ENCODE assay signal across 34 cellular contexts in the genomic region with DNA sequence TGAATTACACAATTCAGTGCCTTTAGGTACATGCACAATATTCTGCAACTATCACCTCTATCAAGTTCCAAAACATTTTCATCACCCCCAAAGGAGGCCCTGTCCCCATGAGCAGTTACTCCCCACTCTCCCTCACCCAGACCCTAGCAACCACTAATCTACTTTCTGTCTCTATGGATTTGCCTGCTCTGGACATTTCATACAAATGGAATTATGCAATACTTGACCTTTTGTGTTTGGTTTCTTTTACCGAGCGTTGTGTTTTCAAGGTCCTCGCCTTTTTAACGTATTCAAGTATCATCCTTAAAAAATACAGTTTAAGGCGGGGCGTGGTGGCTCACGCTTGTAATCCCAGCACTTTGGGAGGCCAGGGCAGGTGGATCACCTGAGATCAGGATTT.
"Had no signal": no experiment of that assay in that cellular context is flagged by ENCODE, and none has a peak within 500 bp of the region (broad histone marks: within the 10 kb centered on the region; RNA-seq: fewer than 3 reads in every experiment).

No MANE protein-coding gene starts in this region.

- ATAC-seq: activated naive CD4-positive, alpha-beta T cell treated with anti-CD3 and anti-CD28 coated beads, Interleukin-2, amount 50 U/mL, for 72 hours; activated naive CD8-positive, alpha-beta T cell treated with anti-CD3 and anti-CD28 coated beads, Interleukin-2, amount 50 U/mL, for 24 hours; activated T-cell treated with anti-CD3 and anti-CD28 coated beads, Interleukin-2, amount 50 U/mL, for 4 hours; activated T-cell treated with anti-CD3 and anti-CD28 coated beads, Interleukin-2, amount 50 U/mL, for 72 hours; activated T-helper 17 cell treated with anti-CD3 and anti-CD28 coated beads, Interleukin-2, amount 50 U/mL, for 72 hours; body of pancreas had no signal

- H3K27me3 ChIP-seq: adrenal gland, ascending aorta, body of pancreas, brain microvascular endothelial cell, breast epithelium, cardiac muscle cell had no signal

- H3K9me3 ChIP-seq: adrenal gland, body of pancreas had no signal

- H3K4me3 ChIP-seq: adrenal gland, ascending aorta, body of pancreas, breast epithelium, cardiac muscle cell had no signal

- DNase-seq: activated effector memory CD4-positive, alpha-beta T cell treated with anti-CD3 and anti-CD28 coated beads, Interleukin-2, amount 50 U/mL, for 16 hours; activated effector memory CD4-positive, alpha-beta T cell treated with Interleukin-2 at 50 U/mL for 16 hours; activated gamma-delta T cell; activated gamma-delta T cell treated with Interleukin-2 at 50 U/mL for 16 hours; activated naive CD4-positive, alpha-beta T cell; activated naive CD4-positive, alpha-beta T cell treated with anti-CD3 and anti-CD28 coated beads for 36 hours; activated naive CD4-positive, alpha-beta T cell treated with anti-CD3 and anti-CD28 coated beads, Interleukin-2, amount 10 ng/mL, durations not matched to agents 7 days and 5 days; activated naive CD4-positive, alpha-beta T cell treated with anti-CD3 and anti-CD28 coated beads, Interleukin-2, amount 50 U/mL, for 16 hours; activated naive CD4-positive, alpha-beta T cell treated with Interleukin-2 at 50 U/mL for 16 hours; activated naive CD8-positive, alpha-beta T cell treated with anti-CD3 and anti-CD28 coated beads for 36 hours; activated naive CD8-positive, alpha-beta T cell treated with anti-CD3 and anti-CD28 coated beads, Interleukin-2, amount 10 ng/mL, durations not matched to agents 7 days and 5 days; activated naive CD8-positive, alpha-beta T cell treated with anti-CD3 and anti-CD28 coated beads, Interleukin-2, amount 50 U/mL, for 24 hours; activated T-cell treated with anti-CD3 and anti-CD28 coated beads, Interleukin-2, amount 50 U/mL, for 1 hour; activated T-cell treated with anti-CD3 and anti-CD28 coated beads, Interleukin-2, amount 50 U/mL, for 24 hours; activated T-cell treated with anti-CD3 and anti-CD28 coated beads, Interleukin-2, amount 50 U/mL, for 4 hours; activated T-cell treated with anti-CD3 and anti-CD28 coated beads, Interleukin-2, amount 50 U/mL, for 48 hours; activated T-cell treated with anti-CD3 and anti-CD28 coated beads, Interleukin-2, amount 50 U/mL, for 72 hours; adrenal gland; amniotic stem cell; amygdala; anterior cingulate cortex; aorta; brain microvascular endothelial cell; caudate nucleus; central memory CD4-positive, alpha-beta T cell; cerebellar nuclear complex had no signal

- FAIRE-seq: astrocyte, bronchial epithelial cell had no signal

- H3K4me1 ChIP-seq: adrenal gland, ascending aorta, body of pancreas, breast epithelium had no signal

- H3K27ac ChIP-seq: adrenal gland, ascending aorta, body of pancreas, brain microvascular endothelial cell, breast epithelium, cardiac muscle cell had no signal

- H3K36me3 ChIP-seq: adrenal gland, ascending aorta, brain microvascular endothelial cell, breast epithelium, cardiac muscle cell had no signal
